In the genomic region with DNA sequence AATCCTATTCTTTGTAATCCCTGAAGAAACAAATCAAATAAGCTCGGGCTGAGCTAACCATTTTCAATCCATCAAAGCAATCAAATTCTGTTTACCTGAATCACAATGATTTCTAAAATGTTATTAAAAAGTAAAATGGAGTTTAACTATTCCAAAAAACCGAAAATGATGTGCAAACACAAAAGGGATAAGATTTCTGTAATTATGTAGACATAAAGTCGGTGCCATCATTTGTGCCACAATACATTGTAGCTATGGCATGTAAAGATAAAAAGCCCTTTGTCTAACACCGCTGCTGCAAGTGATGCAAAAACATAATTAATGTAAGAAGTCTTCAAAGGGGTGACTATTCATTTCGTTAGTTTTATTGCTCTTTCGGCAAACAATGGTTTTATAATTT, we compare ENCODE assay signal across 30 cellular contexts.
"Had no signal": no experiment of that assay in that cellular context is flagged by ENCODE, and none has a peak within 500 bp of the region (broad histone marks: within the 10 kb centered on the region; RNA-seq: fewer than 3 reads in every experiment).

No MANE protein-coding gene starts in this region.

- H3K36me3 ChIP-seq: adrenal gland, esophagus squamous epithelium had no signal

- H3K36me3 Mint-ChIP-seq: activated CD4-positive, alpha-beta memory T cell treated with anti-CD3 and anti-CD28 coated beads for 36 hours; activated CD8-positive, alpha-beta memory T cell treated with anti-CD3 and anti-CD28 coated beads, Interleukin-2, amount 10 ng/mL, durations not matched to agents 7 days and 5 days; activated naive CD4-positive, alpha-beta T cell treated with anti-CD3 and anti-CD28 coated beads, Interleukin-2, amount 50 U/mL, for 24 hours; activated naive CD8-positive, alpha-beta T cell treated with anti-CD3 and anti-CD28 coated beads for 36 hours had no signal

- H3K27ac Mint-ChIP-seq: activated CD4-positive, alpha-beta memory T cell treated with anti-CD3 and anti-CD28 coated beads for 36 hours; activated CD4-positive, alpha-beta T cell treated with anti-CD3 and anti-CD28 coated beads for 36 hours; activated CD4-positive, alpha-beta T cell treated with anti-CD3 and anti-CD28 coated beads, Interleukin-2, amount 10 ng/mL, durations not matched to agents 24 days and 14 days; activated CD8-positive, alpha-beta memory T cell treated with anti-CD3 and anti-CD28 coated beads, Interleukin-2, amount 10 ng/mL, durations not matched to agents 7 days and 5 days; activated CD8-positive, alpha-beta T cell treated with anti-CD3 and anti-CD28 coated beads, Interleukin-2, amount 10 ng/mL, durations not matched to agents 7 days and 5 days; activated naive CD4-positive, alpha-beta T cell treated with anti-CD3 and anti-CD28 coated beads for 36 hours; activated naive CD4-positive, alpha-beta T cell treated with anti-CD3 and anti-CD28 coated beads, Interleukin-2, amount 50 U/mL, for 24 hours; activated naive CD8-positive, alpha-beta T cell treated with anti-CD3 and anti-CD28 coated beads for 36 hours; activated naive CD8-positive, alpha-beta T cell treated with anti-CD3 and anti-CD28 coated beads, Interleukin-2, amount 50 U/mL, for 24 hours; activated T-helper 1 cell treated with anti-CD3 and anti-CD28 coated beads, Interleukin-12 subunit alpha, Interleukin-12 subunit beta, Interleukin-2, Interleukin-4 antibody, amounts not matched to agents 30 ng/mL and 10 ng/mL and 1 ng/mL, durations not matched to agents 14 hours and 24 hours and 36 hours; activated T-helper 2 cell treated with anti-CD3 and anti-CD28 coated beads, Interferon-gamma antibody, Interleukin-2, Interleukin-4, amounts not matched to agents 10 μg/mL and 5 μg/mL and 100 μg/mL, durations not matched to agents 14 hours and 24 hours and 36 hours; effector memory CD8-positive, alpha-beta T cell had no signal

- H3K4me3 ChIP-seq: adrenal gland, body of pancreas, esophagus squamous epithelium had no signal

- H3K4me3 Mint-ChIP-seq: activated CD4-positive, alpha-beta memory T cell treated with anti-CD3 and anti-CD28 coated beads for 36 hours; activated CD4-positive, alpha-beta T cell treated with anti-CD3 and anti-CD28 coated beads for 36 hours; activated CD4-positive, alpha-beta T cell treated with anti-CD3 and anti-CD28 coated beads, Interleukin-2, amount 10 ng/mL, durations not matched to agents 24 days and 14 days; activated CD8-positive, alpha-beta memory T cell treated with anti-CD3 and anti-CD28 coated beads, Interleukin-2, amount 10 ng/mL, durations not matched to agents 7 days and 5 days; activated CD8-positive, alpha-beta T cell treated with anti-CD3 and anti-CD28 coated beads, Interleukin-2, amount 10 ng/mL, durations not matched to agents 7 days and 5 days; activated naive CD4-positive, alpha-beta T cell treated with anti-CD3 and anti-CD28 coated beads for 36 hours; activated naive CD4-positive, alpha-beta T cell treated with anti-CD3 and anti-CD28 coated beads, Interleukin-2, amount 50 U/mL, for 24 hours; activated naive CD8-positive, alpha-beta T cell treated with anti-CD3 and anti-CD28 coated beads for 36 hours; activated naive CD8-positive, alpha-beta T cell treated with anti-CD3 and anti-CD28 coated beads, Interleukin-2, amount 50 U/mL, for 24 hours; activated T-helper 1 cell treated with anti-CD3 and anti-CD28 coated beads, Interleukin-12 subunit alpha, Interleukin-12 subunit beta, Interleukin-2, Interleukin-4 antibody, amounts not matched to agents 30 ng/mL and 10 ng/mL and 1 ng/mL, durations not matched to agents 14 hours and 24 hours and 36 hours; effector memory CD8-positive, alpha-beta T cell had no signal

- H3K9me3 ChIP-seq: adrenal gland, body of pancreas had no signal

- H3K27ac ChIP-seq: adrenal gland, body of pancreas, epithelial cell of prostate, esophagus squamous epithelium had no signal

- H3K4me1 ChIP-seq: adrenal gland, body of pancreas, esophagus squamous epithelium had no signal

- H3K9me3 Mint-ChIP-seq: activated CD4-positive, alpha-beta T cell treated with anti-CD3 and anti-CD28 coated beads, Interleukin-2, amount 10 ng/mL, durations not matched to agents 24 days and 14 days; activated naive CD4-positive, alpha-beta T cell treated with anti-CD3 and anti-CD28 coated beads for 36 hours; activated naive CD4-positive, alpha-beta T cell treated with anti-CD3 and anti-CD28 coated beads, Interleukin-2, amount 50 U/mL, for 24 hours; activated naive CD8-positive, alpha-beta T cell treated with anti-CD3 and anti-CD28 coated beads for 36 hours; activated naive CD8-positive, alpha-beta T cell treated with anti-CD3 and anti-CD28 coated beads, Interleukin-2, amount 50 U/mL, for 24 hours; activated T-helper 1 cell treated with anti-CD3 and anti-CD28 coated beads, Interleukin-12 subunit alpha, Interleukin-12 subunit beta, Interleukin-2, Interleukin-4 antibody, amounts not matched to agents 30 ng/mL and 10 ng/mL and 1 ng/mL, durations not matched to agents 14 hours and 24 hours and 36 hours; activated T-helper 2 cell treated with anti-CD3 and anti-CD28 coated beads, Interferon-gamma antibody, Interleukin-2, Interleukin-4, amounts not matched to agents 10 μg/mL and 5 μg/mL and 100 μg/mL, durations not matched to agents 14 hours and 24 hours and 36 hours; effector memory CD8-positive, alpha-beta T cell had no signal

- DNase-seq: activated CD4-positive, alpha-beta memory T cell treated with anti-CD3 and anti-CD28 coated beads for 36 hours; activated CD4-positive, alpha-beta T cell treated with anti-CD3 and anti-CD28 coated beads for 36 hours; activated CD4-positive, alpha-beta T cell treated with anti-CD3 and anti-CD28 coated beads, Interleukin-2, amount 10 ng/mL, durations not matched to agents 24 days and 14 days; activated CD4-positive, CD25-positive, alpha-beta regulatory T cell; activated CD4-positive, CD25-positive, alpha-beta regulatory T cell treated with anti-CD3 and anti-CD28 coated beads, Interleukin-2, amount 50 U/mL, for 72 hours; activated CD8-positive, alpha-beta memory T cell treated with anti-CD3 and anti-CD28 coated beads, Interleukin-2, amount 50 U/mL, for 4 hours; activated CD8-positive, alpha-beta T cell treated with anti-CD3 and anti-CD28 coated beads, Interleukin-2, amount 10 ng/mL, durations not matched to agents 7 days and 5 days; activated effector memory CD4-positive, alpha-beta T cell treated with anti-CD3 and anti-CD28 coated beads, Interleukin-2, amount 50 U/mL, for 16 hours; activated naive CD4-positive, alpha-beta T cell treated with anti-CD3 and anti-CD28 coated beads for 36 hours; activated naive CD8-positive, alpha-beta T cell treated with anti-CD3 and anti-CD28 coated beads for 36 hours; activated naive CD8-positive, alpha-beta T cell treated with anti-CD3 and anti-CD28 coated beads, Interleukin-2, amount 50 U/mL, for 24 hours; activated T-cell treated with anti-CD3 and anti-CD28 coated beads, Interleukin-2, amount 50 U/mL, for 1 hour; activated T-cell treated with anti-CD3 and anti-CD28 coated beads, Interleukin-2, amount 50 U/mL, for 48 hours; adrenal gland; amygdala; aorta; body of pancreas; caudate nucleus; cortex of kidney; dermis blood vessel endothelial cell; effector CD4-positive, alpha-beta T cell; effector memory CD8-positive, alpha-beta T cell; esophagus squamous epithelium; foreskin melanocyte; T-helper 2 cell had no signal

- H3K27me3 ChIP-seq: body of pancreas had no signal

- H3K4me1 Mint-ChIP-seq: activated CD4-positive, alpha-beta T cell treated with anti-CD3 and anti-CD28 coated beads for 36 hours; activated CD4-positive, alpha-beta T cell treated with anti-CD3 and anti-CD28 coated beads, Interleukin-2, amount 10 ng/mL, durations not matched to agents 24 days and 14 days; activated CD8-positive, alpha-beta memory T cell treated with anti-CD3 and anti-CD28 coated beads, Interleukin-2, amount 10 ng/mL, durations not matched to agents 7 days and 5 days; activated naive CD4-positive, alpha-beta T cell treated with anti-CD3 and anti-CD28 coated beads, Interleukin-2, amount 50 U/mL, for 24 hours; activated naive CD8-positive, alpha-beta T cell treated with anti-CD3 and anti-CD28 coated beads for 36 hours; activated naive CD8-positive, alpha-beta T cell treated with anti-CD3 and anti-CD28 coated beads, Interleukin-2, amount 50 U/mL, for 24 hours had no signal

- ATAC-seq: activated CD4-positive, alpha-beta T cell treated with anti-CD3 and anti-CD28 coated beads for 36 hours; activated CD8-positive, alpha-beta memory T cell treated with anti-CD3 and anti-CD28 coated beads, Interleukin-2, amount 10 ng/mL, durations not matched to agents 7 days and 5 days; activated CD8-positive, alpha-beta T cell treated with anti-CD3 and anti-CD28 coated beads, Interleukin-2, amount 10 ng/mL, durations not matched to agents 7 days and 5 days; activated naive CD8-positive, alpha-beta T cell treated with anti-CD3 and anti-CD28 coated beads, Interleukin-2, amount 50 U/mL, for 24 hours; body of pancreas; effector memory CD8-positive, alpha-beta T cell had no signal
